ENCODE assay signal across 1 cellular context in the genomic region with DNA sequence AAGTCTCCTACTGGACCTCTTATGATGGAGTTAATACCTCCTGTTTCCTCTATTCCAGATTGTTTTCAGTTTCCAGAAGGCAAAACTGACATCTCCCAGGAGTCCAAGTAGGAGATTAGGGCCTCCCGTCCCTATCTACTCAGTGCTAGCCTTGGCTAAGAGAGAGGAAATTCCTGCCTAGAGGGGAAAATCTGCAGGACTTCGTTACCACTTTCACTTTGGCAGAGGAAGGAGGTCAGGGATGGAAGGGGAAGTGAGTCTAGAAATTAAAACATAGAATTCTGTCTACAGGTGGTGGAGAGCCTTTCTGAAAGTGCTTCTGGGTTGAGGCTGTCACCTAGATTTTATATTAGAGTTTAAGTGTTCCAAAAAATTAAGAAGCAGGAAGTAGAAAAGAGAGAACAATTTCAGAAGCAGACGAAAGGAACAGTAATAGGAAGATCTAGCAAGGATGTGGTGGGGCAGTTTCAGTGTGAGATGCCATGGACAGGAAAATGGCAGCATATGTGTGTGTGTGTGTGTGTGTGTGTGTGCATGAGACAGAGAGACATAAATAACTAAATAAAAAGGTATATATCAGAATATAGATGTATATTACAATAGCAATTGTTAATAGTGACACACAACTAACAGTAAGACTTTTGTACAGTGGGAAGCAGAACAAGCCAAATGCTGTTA.
TF ChIP-seq lines count a peak whose summit lies in the region.

No MANE protein-coding gene starts in this region.

TF ChIP-seq in HepG2, 621 proteins besides CTCF, POLR2A, EP300 and RAD21:
- TF ChIP-seq ZNF615 (CRISPR knock-in tag; IDR thresholded peaks at IDR 0.05; ENCODE audit: borderline replicate concordance), result no peak
- no peak for TF ChIP-seq ZFAT (CRISPR knock-in tag; conservative IDR thresholded peaks at IDR 0.05)
- TF ChIP-seq POLR2G (IDR thresholded peaks at IDR 0.05; ENCODE audit: low read depth, low read length), result no peak
- no peak for TF ChIP-seq ZNF367 (CRISPR knock-in tag; IDR thresholded peaks at IDR 0.05; ENCODE audit: borderline replicate concordance)
- no peak for TF ChIP-seq ZNF747 (CRISPR knock-in tag; IDR thresholded peaks at IDR 0.05; ENCODE audit: borderline replicate concordance)
- TF ChIP-seq ZNF331 (CRISPR knock-in tag; IDR thresholded peaks at IDR 0.05), result no peak
- no peak for TF ChIP-seq KDM4B (CRISPR knock-in tag; IDR thresholded peaks at IDR 0.05)
- TF ChIP-seq, protein P1, sequence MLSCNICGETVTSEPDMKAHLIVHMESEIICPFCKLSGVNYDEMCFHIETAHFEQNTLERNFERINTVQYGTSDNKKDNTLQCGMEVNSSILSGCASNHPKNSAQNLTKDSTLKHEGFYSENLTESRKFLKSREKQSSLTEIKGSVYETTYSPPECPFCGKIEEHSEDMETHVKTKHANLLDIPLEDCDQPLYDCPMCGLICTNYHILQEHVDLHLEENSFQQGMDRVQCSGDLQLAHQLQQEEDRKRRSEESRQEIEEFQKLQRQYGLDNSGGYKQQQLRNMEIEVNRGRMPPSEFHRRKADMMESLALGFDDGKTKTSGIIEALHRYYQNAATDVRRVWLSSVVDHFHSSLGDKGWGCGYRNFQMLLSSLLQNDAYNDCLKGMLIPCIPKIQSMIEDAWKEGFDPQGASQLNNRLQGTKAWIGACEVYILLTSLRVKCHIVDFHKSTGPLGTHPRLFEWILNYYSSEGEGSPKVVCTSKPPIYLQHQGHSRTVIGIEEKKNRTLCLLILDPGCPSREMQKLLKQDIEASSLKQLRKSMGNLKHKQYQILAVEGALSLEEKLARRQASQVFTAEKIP (CRISPR knock-in tag; IDR thresholded peaks at IDR 0.05; ENCODE audit: borderline replicate concordance), result no peak
- TF ChIP-seq HNRNPK (IDR thresholded peaks at IDR 0.05; ENCODE audit: low read depth, low read length, poor library complexity, severe bottlenecking), result no peak
- TF ChIP-seq ZBTB21 (CRISPR knock-in tag; IDR thresholded peaks at IDR 0.05), result no peak
TF ChIP-seq in HepG2: peak in this region for 0.
